In the genomic region with DNA sequence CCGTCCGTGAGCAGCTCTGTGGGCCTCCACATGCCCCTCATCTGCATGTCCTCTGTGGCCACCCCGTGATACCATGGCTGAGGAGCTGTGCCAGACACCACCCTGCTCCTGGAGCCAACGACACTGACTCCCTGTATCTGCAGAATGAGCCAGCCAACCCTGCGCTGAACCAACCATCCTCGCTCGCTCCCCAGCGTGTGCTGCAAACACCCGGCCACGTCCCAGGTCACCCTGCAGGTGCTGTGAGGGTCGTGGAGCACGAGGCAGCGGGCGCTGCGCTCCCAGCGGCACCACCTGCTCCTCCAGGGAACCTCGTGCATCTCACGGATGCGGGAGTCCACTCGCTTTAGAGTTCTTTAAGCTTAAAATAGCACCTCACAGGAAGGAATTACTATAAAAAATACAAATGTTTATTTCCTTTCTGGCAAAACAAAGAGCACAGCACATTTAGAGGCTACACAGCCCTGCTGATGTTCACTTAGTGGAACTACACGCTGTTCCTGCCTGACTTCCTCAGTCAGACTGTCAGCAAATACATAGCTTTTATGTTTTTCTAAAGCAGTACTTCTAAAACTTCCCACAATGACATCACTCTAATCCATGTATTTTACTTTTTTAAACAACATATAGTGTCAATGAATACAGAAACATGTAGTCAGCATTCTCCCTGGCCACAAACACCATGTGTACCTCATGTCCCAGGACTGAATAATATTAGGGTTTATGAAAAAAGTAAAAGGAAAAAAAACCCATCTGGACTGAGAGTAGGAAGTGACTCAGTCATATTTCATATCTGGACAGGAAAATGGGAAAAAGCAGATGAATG, we compare ENCODE assay signal across 9 cellular contexts. TPM values are rescaled to one million over a fixed set of nuclear protein-coding genes. Genes with fewer than 3 reads are reported as not detected.
A peak's percentile ranks its signal among the peaks of the same experiment; 100 is the strongest.
DNase-seq lines count a peak whose midpoint lies in the region; ATAC-seq and TF ChIP-seq lines count a peak whose summit lies in the region.
"Had no signal": no experiment of that assay in that cellular context is flagged by ENCODE, and none has a peak within 500 bp of the region (broad histone marks: within the 10 kb centered on the region; RNA-seq: fewer than 3 reads in every experiment).

No MANE protein-coding gene starts in this region.

- H3K4me1 Mint-ChIP-seq in naive thymus-derived CD8-positive, alpha-beta T cell: peaks cover 10 to 36% (median 23%) of the 10 kb centered on the region in 4 donors

- TF ChIP-seq POLR2A in esophagus muscularis mucosa (IDR thresholded peaks at IDR 0.05; ENCODE audit: low read depth): no peak

- DNase-seq in A172 (ENCODE audit: low spot score) (peak; percentile 30), M059J (ENCODE audit: low read depth) (peak; percentile 26), esophagus muscularis mucosa (ENCODE audit: extremely low spot score) (no peak), NCI-H774 (lab: John Stamatoyannopoulos, UW) (no peak), GM10266 (ENCODE audit: extremely low spot score) (no peak)
- peak in 2 of 10 donors; percentile 22 to 31 for DNase-seq in naive thymus-derived CD8-positive, alpha-beta T cell
- DNase-seq: Peyer's patch had no signal

- no peaks in the 10 kb centered on the region for H3K27me3 ChIP-seq in esophagus muscularis mucosa
- H3K27me3 ChIP-seq: Peyer's patch had no signal

- TF ChIP-seq CTCF in esophagus muscularis mucosa (IDR thresholded peaks at IDR 0.05): no peak
- no peak for TF ChIP-seq CTCF in GM10266 (IDR thresholded peaks at IDR 0.05; ENCODE audit: control insufficient read depth, insufficient read depth, low read depth, missing control alignments)

- peak overlapping the region in 4 of 10 donors; percentile 6 to 85 (median 30) for H3K27ac Mint-ChIP-seq in naive thymus-derived CD8-positive, alpha-beta T cell

- no peaks in the 10 kb centered on the region for H3K27me3 Mint-ChIP-seq in naive thymus-derived CD8-positive, alpha-beta T cell

- H3K4me3 Mint-ChIP-seq in naive thymus-derived CD8-positive, alpha-beta T cell: peak overlapping the region in 9 of 10 donors; percentile 24 to 68 (median 54)

- no peaks in the 10 kb centered on the region for H3K9me3 ChIP-seq in esophagus muscularis mucosa
- H3K9me3 ChIP-seq: Peyer's patch had no signal

- peak overlapping the region in 3 of 4 donors; percentile 19 to 27 (median 19) for H3K4me3 ChIP-seq in esophagus muscularis mucosa
- H3K4me3 ChIP-seq: Peyer's patch had no signal

- no peaks in the 10 kb centered on the region for H3K9me3 Mint-ChIP-seq in naive thymus-derived CD8-positive, alpha-beta T cell

- ATAC-seq in naive thymus-derived CD8-positive, alpha-beta T cell: peak; percentile 57 to 83
- no peak for ATAC-seq in GM19035 (IDR thresholded peaks at IDR 0.05; ENCODE audit: unreplicated experiment)
- no peak for ATAC-seq in HG02981 (IDR thresholded peaks at IDR 0.05; ENCODE audit: unreplicated experiment)

- WGBS in esophagus muscularis mucosa: 63% methylated on average over 11 of the region's 21 CpGs

- peak overlapping the region; percentile 54 to 74 (median 60) for H3K27ac ChIP-seq in esophagus muscularis mucosa (replicated peaks in 1 of 4)

- H3K36me3 Mint-ChIP-seq in naive thymus-derived CD8-positive, alpha-beta T cell: peaks cover 0 to 36% (median 6%) of the 10 kb centered on the region in 3 donors

- peaks cover 23 to 43% (median 35%) of the 10 kb centered on the region in 4 donors for H3K4me1 ChIP-seq in esophagus muscularis mucosa

- intact Hi-C loops in esophagus muscularis mucosa (cut with DNase I): no loop called here

- peaks cover 0 to 22% (median 14%) of the 10 kb centered on the region in 4 donors for H3K36me3 ChIP-seq in esophagus muscularis mucosa

- no peak for TF ChIP-seq EP300 in esophagus muscularis mucosa (IDR thresholded peaks at IDR 0.05)

- POLR2A ChIA-PET in naive thymus-derived CD8-positive, alpha-beta T cell (lab: Charles Lee): interaction anchor here (0.6 kb wide), 1 partner anchor 56 kb away, joined by 4 read pairs; no protein-coding TSS in a partner anchor

RNA-seq across cellular contexts. Expression of gene MAP1LC3B, which starts 43.5 kb away (rescaled TPM):
- total RNA-seq in A172 (2014; rRNA removed; shearing (Covaris generic)): 27.4 and 35.9 TPM in 2 replicates
- 26.0 and 54.2 TPM in 2 replicates for total RNA-seq in M059J (2014; rRNA removed; shearing (Covaris generic))
- total RNA-seq in esophagus muscularis mucosa: 10 to 100 TPM; 49.4 to 70.6 (median 57.9) TPM
- total RNA-seq in naive thymus-derived CD8-positive, alpha-beta T cell: 10 to 100 TPM; 58.0 to 60.1 TPM
- polyA plus RNA-seq in naive thymus-derived CD8-positive, alpha-beta T cell: 100 to 1,000 TPM in 1 of 3 donors, 10 to 100 TPM in 2; 89.9 to 117 (median 90.3) TPM

RNA-seq across cellular contexts. Expression of gene FBXO31, which starts 52.0 kb away (rescaled TPM):
- 18.4 and 19.8 TPM in 2 replicates for total RNA-seq in A172 (2014; rRNA removed; shearing (Covaris generic))
- 9.7 and 14.4 TPM in 2 replicates for total RNA-seq in M059J (2014; rRNA removed; shearing (Covaris generic))
- total RNA-seq in esophagus muscularis mucosa: 100 to 1,000 TPM in 2 of 4 donors, 10 to 100 TPM in 2; 68.8 to 173 (median 102) TPM
- 10 to 100 TPM; 45.8 to 52.7 TPM for total RNA-seq in naive thymus-derived CD8-positive, alpha-beta T cell
- polyA plus RNA-seq in naive thymus-derived CD8-positive, alpha-beta T cell: 10 to 100 TPM; 15.4 to 36.4 (median 23.3) TPM

RNA-seq across cellular contexts. Expression of gene ZCCHC14, which starts 57.2 kb away (rescaled TPM):
- total RNA-seq in A172 (2014; rRNA removed; shearing (Covaris generic)): 7.1 and 8.4 TPM in 2 replicates
- 3.4 and 7.8 TPM in 2 replicates for total RNA-seq in M059J (2014; rRNA removed; shearing (Covaris generic))
- 10 to 100 TPM; 12.9 to 24.7 (median 18.6) TPM for total RNA-seq in esophagus muscularis mucosa
- 10 to 100 TPM; 29.5 to 33.8 TPM for total RNA-seq in naive thymus-derived CD8-positive, alpha-beta T cell
- polyA plus RNA-seq in naive thymus-derived CD8-positive, alpha-beta T cell: under 1 TPM; 0.37 to 0.85 (median 0.43) TPM

Comparison
In these comparisons a context has a peak if more than half of its experiments do, and no peak if none do; other contexts are left out.
1. DNase-seq: peak in A172 (single experiment) and M059J (single experiment); none in esophagus muscularis mucosa (single experiment), NCI-H774 (single experiment) and GM10266 (single experiment).
2. ATAC-seq: peak in naive thymus-derived CD8-positive, alpha-beta T cell (2 of 2); none in GM19035 (single experiment) and HG02981 (single experiment).